Comparison of ENCODE assay signal across 8 cellular contexts in the genomic region with DNA sequence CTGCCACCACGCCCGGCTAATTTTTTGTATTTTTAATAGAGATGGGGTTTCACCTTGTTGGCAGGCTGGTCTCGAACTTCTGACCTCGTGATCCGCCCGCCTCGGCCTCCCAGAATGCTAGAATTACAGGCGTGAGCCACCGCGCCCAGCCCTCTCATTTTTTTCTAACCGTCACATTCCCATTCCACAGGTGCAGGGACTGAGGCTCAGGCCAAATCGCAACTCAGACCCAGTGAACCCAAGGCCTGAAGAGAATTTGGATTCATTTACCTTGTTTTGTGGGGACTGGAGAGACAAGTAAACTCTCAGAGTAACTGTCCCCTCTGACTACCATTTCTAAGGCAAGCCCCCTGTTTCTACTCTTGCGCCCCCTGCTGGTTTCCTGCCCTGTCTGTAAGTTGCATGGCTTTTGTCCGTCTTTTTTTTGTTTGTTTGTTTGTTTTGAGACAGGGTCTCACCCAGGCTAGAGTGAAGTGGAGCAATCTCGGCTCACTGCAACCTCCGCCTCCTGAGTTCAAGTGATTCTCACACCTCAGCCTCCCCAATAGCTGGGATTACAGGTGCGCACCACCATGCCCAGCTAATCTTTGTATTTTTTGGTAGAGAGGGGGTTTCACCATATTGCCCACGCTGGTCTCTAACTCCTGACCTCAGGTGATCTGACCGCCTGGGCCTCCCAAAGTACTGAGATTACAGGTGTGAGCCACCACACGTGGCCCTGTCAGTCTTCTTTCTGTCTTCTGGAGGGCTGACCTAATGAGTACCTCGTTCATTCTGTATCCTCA. TPM values are rescaled to one million over a fixed set of nuclear protein-coding genes. Genes with fewer than 3 reads are reported as not detected.
DNase-seq lines count a peak whose midpoint lies in the region; ATAC-seq and TF ChIP-seq lines count a peak whose summit lies in the region.

No MANE protein-coding gene starts in this region.

- H3K9me3 Mint-ChIP-seq in MCF 10A (ENCODE audit: unreplicated experiment), result no peaks in the 10 kb centered on the region

- peaks cover 38% of the 10 kb centered on the region for H3K79me2 ChIP-seq in DND-41 (ENCODE audit: insufficient read depth, low read length)

- no peak overlapping the region for H3K9ac ChIP-seq in DND-41 (ENCODE audit: low read depth, low read length)
- no peak overlapping the region for H3K9ac ChIP-seq in liver (ENCODE audit: low read depth in 1 of 2, low read length in 2 of 2)

- no peak overlapping the region for H3K27ac Mint-ChIP-seq in MCF 10A (ENCODE audit: low read depth, unreplicated experiment)

- H3K4me3 ChIP-seq in DND-41 (ENCODE audit: low read depth in 1 of 2, low read length in 2 of 2) (no peak overlapping the region), WERI-Rb-1 (ENCODE audit: low read depth, low read length) (no peak overlapping the region), liver (ENCODE audit: low read depth in 1 of 3, low read length in 3 of 3) (no peak overlapping the region)

- ATAC-seq in DND-41 (ENCODE audit: insufficient read depth, low read depth), result peak; percentile 46

- WGBS in liver, result 86% methylated on average over 21 of the region's 21 CpGs

- H3K36me3 Mint-ChIP-seq in MCF 10A (ENCODE audit: insufficient read depth, unreplicated experiment), result peaks cover 22% of the 10 kb centered on the region

- H3K27me3 ChIP-seq in DND-41 (ENCODE audit: insufficient read depth, low read length, poor library complexity) (no peaks in the 10 kb centered on the region), WERI-Rb-1 (ENCODE audit: insufficient read depth, low read depth, severe bottlenecking) (no peaks in the 10 kb centered on the region), liver (ENCODE audit: control insufficient read depth in 4 of 4, insufficient read depth in 4 of 4, low read length in 3 of 4) (no peaks in the 10 kb centered on the region)

- H3K4me3 Mint-ChIP-seq in MCF 10A (ENCODE audit: unreplicated experiment), result peak overlapping the region; percentile 15

- H3K36me3 ChIP-seq in DND-41 (ENCODE audit: insufficient read depth, low read length) (peaks cover 19% of the 10 kb centered on the region), WERI-Rb-1 (peaks cover 36% of the 10 kb centered on the region), liver (ENCODE audit: control insufficient read depth in 4 of 4, insufficient read depth in 3 of 4, low read depth in 1 of 4, low read length in 3 of 4) (peaks cover 0 to 5% (median 3%) of the 10 kb centered on the region in 4 donors)

- peaks cover 15% of the 10 kb centered on the region for H3K4me1 Mint-ChIP-seq in MCF 10A (ENCODE audit: insufficient read depth, unreplicated experiment)

- POLR2A ChIA-PET in MCF 10A (lab: Yijun Ruan, JAX), result interaction anchor here (0.5 kb wide), 1 partner anchor 59 kb away, joined by 4 read pairs; no protein-coding TSS in a partner anchor

- H3K9me3 ChIP-seq in DND-41 (ENCODE audit: insufficient read depth, low read length, severe bottlenecking) (no peaks in the 10 kb centered on the region), WERI-Rb-1 (ENCODE audit: severe bottlenecking) (no peaks in the 10 kb centered on the region), liver (ENCODE audit: control insufficient read depth in 4 of 4, low read length in 3 of 4) (no peaks in the 10 kb centered on the region)

- CTCF ChIA-PET in MCF 10A (lab: Yijun Ruan, JAX), result interaction anchor here (0.5 to 8.3 kb wide), 15 partner anchors 8 to 430 kb away, joined by 3 to 103 read pairs (median 3); no protein-coding TSS in a partner anchor

- BruUV-seq in MCF 10A (replicated peaks; lab: Mats Ljungman, UMichigan), result no TSS peak

- H3K4me1 ChIP-seq in DND-41 (ENCODE audit: insufficient read depth, low read length), result peaks cover 24% of the 10 kb centered on the region
- H3K4me1 ChIP-seq in liver (ENCODE audit: control insufficient read depth in 4 of 4, insufficient read depth in 4 of 4, low read length in 3 of 4), result peaks cover 8 to 24% (median 12%) of the 10 kb centered on the region in 4 donors

- DNase-seq in DND-41 (peak; percentile 78), WERI-Rb-1 (peak; percentile 70), MCF 10A (ENCODE audit: unreplicated experiment) (peak; percentile 74), DMS79 treated with DMSO at 0.1 percent for 48 hours (lab: John Stamatoyannopoulos, UW) (no peak), cerebellum (ENCODE audit: low spot score) (no peak)
- DNase-seq in stimulated activated CD8-positive, alpha-beta memory T cell treated with anti-CD3 and anti-CD28 coated beads, Interleukin-2, amount 100 ng/mL, for 48 hours (ENCODE audit: low read depth in 2 of 2), result peak; percentile 71 to 73

- peak in 1 of 2 donors; percentile 72 for TF ChIP-seq RAD21 in liver (IDR thresholded peaks at IDR 0.05)

- no peaks in the 10 kb centered on the region for H3K27me3 Mint-ChIP-seq in MCF 10A (ENCODE audit: insufficient read depth, unreplicated experiment)

- H2AFZ ChIP-seq in DND-41 (ENCODE audit: low read depth, low read length), result no peak overlapping the region

- intact Hi-C loops in MCF 10A (cut with micrococcal nuclease), result loop anchor here (5.0 kb wide), 1 partner anchor 34 kb away; no protein-coding TSS in a partner anchor

- TF ChIP-seq CTCF in DND-41 (IDR thresholded peaks at IDR 0.05; ENCODE audit: borderline replicate concordance, extremely low read depth, low read length, poor library complexity, severe bottlenecking) (peak; percentile 84), LNCAP (IDR thresholded peaks at IDR 0.05) (peak; percentile 63), WERI-Rb-1 (IDR thresholded peaks at IDR 0.05; ENCODE audit: low read depth, low read length) (peak; percentile 66), MCF 10A (IDR thresholded peaks at IDR 0.05; ENCODE audit: unreplicated experiment) (peak; percentile 73), liver (IDR thresholded peaks at IDR 0.05; ENCODE audit: low read depth, low read length, missing input control) (peak; percentile 68)

- peaks cover 21% of the 10 kb centered on the region for H4K20me1 ChIP-seq in DND-41 (ENCODE audit: insufficient read depth, low read length)

- no peak overlapping the region for H3K4me2 ChIP-seq in DND-41 (ENCODE audit: insufficient read depth, low read length)

- no peak overlapping the region for H3K27ac ChIP-seq in DND-41 (ENCODE audit: low read length)
- H3K27ac ChIP-seq in WERI-Rb-1, result no peak overlapping the region
- no peak overlapping the region for H3K27ac ChIP-seq in liver (ENCODE audit: low read depth in 1 of 2, low read length in 2 of 2)

TF ChIP-seq in liver, 16 proteins besides CTCF, POLR2A, EP300 and RAD21:
- TF ChIP-seq TAF1 (conservative IDR thresholded peaks at IDR 0.05) (no peak), HNF4G (IDR thresholded peaks at IDR 0.05) (no peak)
- TF ChIP-seq, protein P1, sequence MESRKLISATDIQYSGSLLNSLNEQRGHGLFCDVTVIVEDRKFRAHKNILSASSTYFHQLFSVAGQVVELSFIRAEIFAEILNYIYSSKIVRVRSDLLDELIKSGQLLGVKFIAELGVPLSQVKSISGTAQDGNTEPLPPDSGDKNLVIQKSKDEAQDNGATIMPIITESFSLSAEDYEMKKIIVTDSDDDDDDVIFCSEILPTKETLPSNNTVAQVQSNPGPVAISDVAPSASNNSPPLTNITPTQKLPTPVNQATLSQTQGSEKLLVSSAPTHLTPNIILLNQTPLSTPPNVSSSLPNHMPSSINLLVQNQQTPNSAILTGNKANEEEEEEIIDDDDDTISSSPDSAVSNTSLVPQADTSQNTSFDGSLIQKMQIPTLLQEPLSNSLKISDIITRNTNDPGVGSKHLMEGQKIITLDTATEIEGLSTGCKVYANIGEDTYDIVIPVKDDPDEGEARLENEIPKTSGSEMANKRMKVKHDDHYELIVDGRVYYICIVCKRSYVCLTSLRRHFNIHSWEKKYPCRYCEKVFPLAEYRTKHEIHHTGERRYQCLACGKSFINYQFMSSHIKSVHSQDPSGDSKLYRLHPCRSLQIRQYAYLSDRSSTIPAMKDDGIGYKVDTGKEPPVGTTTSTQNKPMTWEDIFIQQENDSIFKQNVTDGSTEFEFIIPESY (IDR thresholded peaks at IDR 0.05), result no peak

RNA-seq across cellular contexts. Expression of a gene that starts 2.3 kb away (rescaled TPM):
- total RNA-seq in MCF 10A (2022) (90.1 and 92.3 TPM in 2 replicates), liver (10 to 100 TPM; 29.4 to 29.9 TPM), cerebellum (73.6 TPM)
- 10 to 100 TPM in 1 of 2 donors, 1 to 10 TPM in 1; 9.5 to 20.2 TPM for polyA plus RNA-seq in liver

RNA-seq across cellular contexts. Expression of a gene that starts 2.7 kb away (rescaled TPM):
- total RNA-seq in MCF 10A (2022), result 21.2 and 23.9 TPM in 2 replicates
- 10 to 100 TPM in 1 of 2 donors, 1 to 10 TPM in 1; 7.5 to 11.1 TPM for total RNA-seq in liver
- polyA plus RNA-seq in liver, result 1 to 10 TPM; 2.5 to 8.8 TPM
- total RNA-seq in cerebellum, result 18.8 TPM

RNA-seq across cellular contexts. Expression of a gene that starts 31.6 kb away (rescaled TPM):
- total RNA-seq in MCF 10A (2022) (30.4 and 35.9 TPM in 2 replicates), liver (10 to 100 TPM in 1 of 2 donors, 1 to 10 TPM in 1; 8.5 to 14.4 TPM), cerebellum (9.8 TPM)
- polyA plus RNA-seq in liver, result 10 to 100 TPM in 1 of 2 donors, 1 to 10 TPM in 1; 7.3 to 10.0 TPM

RNA-seq across cellular contexts. Expression of a gene that starts 39.9 kb away (rescaled TPM):
- 372 and 417 TPM in 2 replicates for total RNA-seq in MCF 10A (2022)
- total RNA-seq in liver, result 10 to 100 TPM in 1 of 2 donors, 1 to 10 TPM in 1; 6.2 to 90.8 TPM
- 1 to 10 TPM; 1.5 to 6.0 TPM for polyA plus RNA-seq in liver
- 6.9 TPM for total RNA-seq in cerebellum

Comparison
In these comparisons a context has a peak if more than half of its experiments do, and no peak if none do; other contexts are left out.
1. DNase-seq: peak in DND-41 (single experiment), WERI-Rb-1 (single experiment), MCF 10A (single experiment) and stimulated activated CD8-positive, alpha-beta memory T cell treated with anti-CD3 and anti-CD28 coated beads, Interleukin-2, amount 100 ng/mL, for 48 hours (2 of 2); none in DMS79 treated with DMSO at 0.1 percent for 48 hours (single experiment) and cerebellum (single experiment).
2. Peak in every context shown above with its lines, with median percentiles within 50 percentile points of each other: CTCF ChIP-seq.